ENCODE assay signal across 8 cellular contexts in genomic region chr5:147822686-147823491, GRCh38. TPM values are rescaled to one million over a fixed set of nuclear protein-coding genes. Genes with fewer than 3 reads are reported as not detected.
A peak's percentile ranks its signal among the peaks of the same experiment; 100 is the strongest.
DNase-seq lines count a peak whose midpoint lies in the region; ATAC-seq and TF ChIP-seq lines count a peak whose summit lies in the region.

No MANE protein-coding gene starts in this region.

- H3K9me3 Mint-ChIP-seq in glutamatergic neuron (ENCODE audit: unreplicated experiment), result no peaks in the 10 kb centered on the region

- H3K4me3 Mint-ChIP-seq in glutamatergic neuron (ENCODE audit: unreplicated experiment), result no peak overlapping the region

- TF ChIP-seq CTCF in glutamatergic neuron (IDR thresholded peaks at IDR 0.05; ENCODE audit: partially characterized antibody, unreplicated experiment), result peak; percentile 77

- H3K27me3 Mint-ChIP-seq in glutamatergic neuron (ENCODE audit: unreplicated experiment), result peaks cover 2% of the 10 kb centered on the region

- ATAC-seq in GM21423 (IDR thresholded peaks at IDR 0.05; ENCODE audit: unreplicated experiment), result peak; percentile 94
- peak; percentile 82 for ATAC-seq in HG03575 (IDR thresholded peaks at IDR 0.05; ENCODE audit: extremely low read depth, insufficient number of reproducible peaks, low FRiP score, unreplicated experiment)

- no peak overlapping the region for H3K27ac Mint-ChIP-seq in glutamatergic neuron (ENCODE audit: unreplicated experiment)

- peak; percentile 87 for DNase-seq in G401 (ENCODE audit: low spot score)
- DNase-seq in NCI-H82 (lab: John Stamatoyannopoulos, UW), result peak; percentile 79
- peak; percentile 28 for DNase-seq in activated gamma-delta T cell treated with anti-CD3 and anti-CD28 coated beads, Interleukin-2, amount 50 U/mL, for 16 hours (ENCODE audit: low read depth)
- peak; percentile 35 for DNase-seq in glutamatergic neuron
- DNase-seq in pons (ENCODE audit: low spot score), result peak; percentile 87
- no peak for DNase-seq in GF-D8 (lab: John Stamatoyannopoulos, UW)

- H3K4me1 Mint-ChIP-seq in glutamatergic neuron (ENCODE audit: low read depth, unreplicated experiment), result peaks cover 8% of the 10 kb centered on the region

- in situ Hi-C loops in G401 (cut with HindIII; ENCODE audit: low sequenced_read_pairs), result no loop called here

- no peaks in the 10 kb centered on the region for H3K36me3 Mint-ChIP-seq in glutamatergic neuron (ENCODE audit: unreplicated experiment)

RNA-seq across cellular contexts. Expression of gene SPINK1, which starts 8.6 kb away (rescaled TPM):
- not detected in 2 replicates for total RNA-seq in G401 (2014; rRNA removed; shearing (Covaris generic))
- total RNA-seq in glutamatergic neuron (ENCODE audit: unreplicated experiment), result not detected

RNA-seq across cellular contexts. Expression of gene JAKMIP2, which starts 40.4 kb away (rescaled TPM):
- total RNA-seq in G401 (2014; rRNA removed; shearing (Covaris generic)), result not detected in 2 replicates
- 88.2 TPM for total RNA-seq in glutamatergic neuron (ENCODE audit: unreplicated experiment)

RNA-seq across cellular contexts. Expression of gene SCGB3A2, which starts 55.6 kb away (rescaled TPM):
- total RNA-seq in G401 (2014; rRNA removed; shearing (Covaris generic)), result not detected in 2 replicates
- total RNA-seq in glutamatergic neuron (ENCODE audit: unreplicated experiment), result 1.2 TPM

Comparison
In these comparisons a context has a peak if more than half of its experiments do, and no peak if none do; other contexts are left out.
1. RNA of gene JAKMIP2, which starts 40.4 kb away (total RNA-seq): 88.2 TPM in glutamatergic neuron (single experiment); not detected in G401; every median in the first group is over 10 times any median in the second.